12 cellular contexts compared by ENCODE assay signal in genomic region chr16:8929086-8929748, GRCh38. TPM values are rescaled to one million over a fixed set of nuclear protein-coding genes. Genes with fewer than 3 reads are reported as not detected.
DNase-seq lines count a peak whose midpoint lies in the region; ATAC-seq and TF ChIP-seq lines count a peak whose summit lies in the region.
"Had no signal": no experiment of that assay in that cellular context is flagged by ENCODE, and none has a peak within 500 bp of the region (broad histone marks: within the 10 kb centered on the region; RNA-seq: fewer than 3 reads in every experiment).

No MANE protein-coding gene starts in this region.

- H3K27me3 ChIP-seq in left ventricle myocardium inferior (ENCODE audit: low read depth), result no peaks in the 10 kb centered on the region
- H3K27me3 ChIP-seq in heart left ventricle, result no peaks in the 10 kb centered on the region
- H3K27me3 ChIP-seq in Karpas-422 (ENCODE audit: low read length), result no peaks in the 10 kb centered on the region

- no peak overlapping the region for H3K4me3 Mint-ChIP-seq in T-helper 17 cell

- H3K79me2 ChIP-seq in Karpas-422 (ENCODE audit: low read length), result peaks cover 74% of the 10 kb centered on the region

- peaks cover 2% of the 10 kb centered on the region for H3K36me3 Mint-ChIP-seq in T-helper 17 cell (ENCODE audit: low read depth)

- H3K9me2 ChIP-seq in Karpas-422 (replicated peaks; ENCODE audit: insufficient read depth, low read length), result no peaks in the 10 kb centered on the region

- peaks cover 35% of the 10 kb centered on the region for H3K4me1 Mint-ChIP-seq in T-helper 17 cell

- H3K4me2 ChIP-seq in Karpas-422 (ENCODE audit: low read depth, low read length, poor library complexity, severe bottlenecking), result peak overlapping the region; percentile 74

- no peak for TF ChIP-seq POLR2A in heart left ventricle (IDR thresholded peaks at IDR 0.05)

- H3K27me3 Mint-ChIP-seq in T-helper 17 cell, result no peaks in the 10 kb centered on the region
- H3K27me3 Mint-ChIP-seq: progenitor cell of endocrine pancreas had no signal

- H2AFZ ChIP-seq in Karpas-422 (ENCODE audit: low read length), result no peak overlapping the region

- ATAC-seq in heart left ventricle (no peak), T-helper 17 cell (no peak), GM18870 (IDR thresholded peaks at IDR 0.05; ENCODE audit: unreplicated experiment) (no peak), GM18520 (IDR thresholded peaks at IDR 0.05; ENCODE audit: unreplicated experiment) (no peak)

- H3K27ac Mint-ChIP-seq in T-helper 17 cell, result peak overlapping the region; percentile 51
- H3K27ac Mint-ChIP-seq: progenitor cell of endocrine pancreas had no signal

- H3K4me3 ChIP-seq in left ventricle myocardium inferior, result no peak overlapping the region
- H3K4me3 ChIP-seq in heart left ventricle, result no peak overlapping the region
- peak overlapping the region; percentile 56 for H3K4me3 ChIP-seq in Karpas-422 (ENCODE audit: low read length)

- peak overlapping the region; percentile 29; the same call in 1 of the 2 replicates for H3K9ac ChIP-seq in Karpas-422 (ENCODE audit: low read length)

- peak overlapping the region; percentile 28 for H3K27ac ChIP-seq in left ventricle myocardium inferior (replicated peaks)
- H3K27ac ChIP-seq in heart left ventricle, result no peak overlapping the region
- peak overlapping the region; percentile 68 for H3K27ac ChIP-seq in Karpas-422 (ENCODE audit: low read length)

- intact Hi-C loops in left ventricle myocardium inferior (cut with micrococcal nuclease), result no loop called here
- intact Hi-C loops in heart left ventricle (cut with DNase I), result loop anchor here in 2 of 10 donors (5.0 to 10.0 kb wide), 2 partner anchors 33 to 76 kb away; partner anchors contain the start of gene USP7 (in 1 of the 2)

- no peak for DNase-seq in left ventricle myocardium inferior
- no peak for DNase-seq in heart left ventricle
- DNase-seq in Karpas-422, result peak; percentile 96
- DNase-seq in T-helper 17 cell, result no peak
- no peak for DNase-seq in SIG-M5 treated with dmso at 0.1 percent for 504 hours (lab: John Stamatoyannopoulos, UW; ENCODE audit: unreplicated experiment)
- DNase-seq in stimulated activated CD4-positive, alpha-beta T cell treated with anti-CD3 and anti-CD28 coated beads, Interleukin-4, amount 100 ng/mL, for 24 hours, result no peak
- DNase-seq: NCI-H1092 treated with DMSO at 0.1 percent for 48 hours had no signal

- peaks cover 86% of the 10 kb centered on the region for H4K20me1 ChIP-seq in Karpas-422 (ENCODE audit: insufficient read depth, low read depth, low read length)

- H3K9me3 ChIP-seq in left ventricle myocardium inferior (replicated peaks), result no peaks in the 10 kb centered on the region
- H3K9me3 ChIP-seq in heart left ventricle, result no peaks in the 10 kb centered on the region
- no peaks in the 10 kb centered on the region for H3K9me3 ChIP-seq in Karpas-422 (ENCODE audit: low read length)
- no peaks in the 10 kb centered on the region for H3K9me3 ChIP-seq in T-helper 17 cell (ENCODE audit: control insufficient read depth, low read length, poor library complexity, severe bottlenecking)

- H3K36me3 ChIP-seq in left ventricle myocardium inferior (peaks cover 27% of the 10 kb centered on the region), heart left ventricle (peaks cover 0 to 39% (median 27%) of the 10 kb centered on the region in 9 donors), Karpas-422 (ENCODE audit: insufficient read depth, low read length) (peaks cover 12% of the 10 kb centered on the region)

- TF ChIP-seq CTCF in left ventricle myocardium inferior (IDR thresholded peaks at IDR 0.05; ENCODE audit: borderline replicate concordance) (no peak), heart left ventricle (IDR thresholded peaks at IDR 0.05) (no peak)

- peaks cover 62% of the 10 kb centered on the region for H3K4me1 ChIP-seq in left ventricle myocardium inferior
- H3K4me1 ChIP-seq in heart left ventricle, result peaks cover 0 to 30% (median 14%) of the 10 kb centered on the region in 12 donors
- peaks cover 60% of the 10 kb centered on the region for H3K4me1 ChIP-seq in Karpas-422 (ENCODE audit: low read length)

- WGBS in heart left ventricle, 4 donors, result 88 to 92% (median 90%) methylated on average over 16 to 17 of the region's 17 CpGs

RNA-seq across cellular contexts. Expression of gene USP7, which starts 34.5 kb away (rescaled TPM):
- 54.7 TPM for total RNA-seq in left ventricle myocardium inferior
- 10 to 100 TPM; 49.5 to 86.5 (median 68.1) TPM for total RNA-seq in heart left ventricle
- polyA plus RNA-seq in heart left ventricle, result 10 to 100 TPM; 20.3 to 38.0 TPM
- total RNA-seq in Karpas-422 (2014; rRNA removed; shearing (Covaris generic); ENCODE audit: low replicate concordance), result 38.6 and 42.5 TPM in 2 replicates
- total RNA-seq in T-helper 17 cell, result 100 to 1,000 TPM; 259 to 282 TPM

RNA-seq across cellular contexts. Expression of gene LITAFD, which starts 47.1 kb away (rescaled TPM):
- total RNA-seq in left ventricle myocardium inferior, result not detected
- not detected for total RNA-seq in heart left ventricle
- polyA plus RNA-seq in heart left ventricle, result not detected
- total RNA-seq in Karpas-422 (2014; rRNA removed; shearing (Covaris generic); ENCODE audit: low replicate concordance), result 0.45 TPM in 1 of 2 replicates, not detected in the other
- under 1 TPM in 1 of 2 donors, not detected in 1; 0.75 TPM for total RNA-seq in T-helper 17 cell
- total RNA-seq: activated CD8-positive, alpha-beta memory T cell treated with anti-CD3 and anti-CD28 coated beads for 36 hours; mucosa of gallbladder; progenitor cell of endocrine pancreas had no signal

Comparison
In these comparisons a context has a peak if more than half of its experiments do, and no peak if none do; other contexts are left out.
1. H3K27ac ChIP-seq: peak in left ventricle myocardium inferior (single experiment) and Karpas-422 (single experiment); none in heart left ventricle (0 of 12).